Comparison of ENCODE assay signal across 22 cellular contexts in genomic region chr2:222477962-222478608, GRCh38. TPM values are rescaled to one million over a fixed set of nuclear protein-coding genes. Genes with fewer than 3 reads are reported as not detected.
A peak's percentile ranks its signal among the peaks of the same experiment; 100 is the strongest.
DNase-seq lines count a peak whose midpoint lies in the region; ATAC-seq and TF ChIP-seq lines count a peak whose summit lies in the region.
"Had no signal": no experiment of that assay in that cellular context is flagged by ENCODE, and none has a peak within 500 bp of the region (broad histone marks: within the 10 kb centered on the region; RNA-seq: fewer than 3 reads in every experiment).

No MANE protein-coding gene starts in this region.

- BruUV-seq in Calu3 (replicated peaks; lab: Mats Ljungman, UMichigan), result no TSS peak

- H3K9me3 ChIP-seq in iPS-20b (ENCODE audit: insufficient read depth, low read depth, low read length), result no peaks in the 10 kb centered on the region

- peaks cover 2% of the 10 kb centered on the region for H3K4me1 Mint-ChIP-seq in activated naive CD4-positive, alpha-beta T cell treated with anti-CD3 and anti-CD28 coated beads for 36 hours (ENCODE audit: low read depth)
- H3K4me1 Mint-ChIP-seq in WTC11 (peaks cover 10% of the 10 kb centered on the region), type B pancreatic cell (ENCODE audit: unreplicated experiment) (peaks cover 11% of the 10 kb centered on the region), Calu3 (ENCODE audit: low read depth, unreplicated experiment) (no peaks in the 10 kb centered on the region)

- H3K4me3 ChIP-seq in iPS-20b (ENCODE audit: low read length), result peak overlapping the region; percentile 56
- H3K4me3 ChIP-seq: GM12878 had no signal

- no peaks in the 10 kb centered on the region for H3K9me3 Mint-ChIP-seq in activated naive CD4-positive, alpha-beta T cell treated with anti-CD3 and anti-CD28 coated beads for 36 hours
- H3K9me3 Mint-ChIP-seq in WTC11 (no peaks in the 10 kb centered on the region), type B pancreatic cell (no peaks in the 10 kb centered on the region), Calu3 (ENCODE audit: low read depth, unreplicated experiment) (no peaks in the 10 kb centered on the region)
- H3K9me3 Mint-ChIP-seq: CD4-positive, alpha-beta memory T cell had no signal

- H3K4me1 ChIP-seq in iPS-20b (ENCODE audit: insufficient read depth, low read length), result peaks cover 7% of the 10 kb centered on the region

- no peaks in the 10 kb centered on the region for H3K36me3 ChIP-seq in iPS-20b (ENCODE audit: insufficient read depth, low read depth, low read length)

- CTCF ChIA-PET in activated naive CD4-positive, alpha-beta T cell treated with anti-CD3 and anti-CD28 coated beads for 36 hours (lab: Charles Lee), result no interaction called here
- CTCF ChIA-PET in WTC11 (lab: Charles Lee) (interaction anchor here (1.2 kb wide), 2 partner anchors 84 to 160 kb away, joined by 4 read pairs; no protein-coding TSS in a partner anchor), Calu3 (lab: Charles Lee) (no interaction called here)

- no peak overlapping the region for H3K4me3 Mint-ChIP-seq in activated naive CD4-positive, alpha-beta T cell treated with anti-CD3 and anti-CD28 coated beads for 36 hours
- H3K4me3 Mint-ChIP-seq in WTC11 (peak overlapping the region; percentile 42), type B pancreatic cell (no peak overlapping the region), Calu3 (ENCODE audit: low read depth, unreplicated experiment) (no peak overlapping the region)
- H3K4me3 Mint-ChIP-seq: CD4-positive, alpha-beta memory T cell had no signal

- H3K27ac Mint-ChIP-seq in activated naive CD4-positive, alpha-beta T cell treated with anti-CD3 and anti-CD28 coated beads for 36 hours, result peak overlapping the region; percentile 5
- H3K27ac Mint-ChIP-seq in WTC11, result no peak overlapping the region
- peak overlapping the region; percentile 21 for H3K27ac Mint-ChIP-seq in type B pancreatic cell
- no peak overlapping the region for H3K27ac Mint-ChIP-seq in Calu3 (ENCODE audit: unreplicated experiment)

- intact Hi-C loops in activated naive CD4-positive, alpha-beta T cell treated with anti-CD3 and anti-CD28 coated beads for 36 hours (cut with micrococcal nuclease), result no loop called here
- intact Hi-C loops in Calu3 (cut with micrococcal nuclease; ENCODE audit: unreplicated experiment), result no loop called here

- peaks cover 8% of the 10 kb centered on the region for H3K27me3 Mint-ChIP-seq in activated naive CD4-positive, alpha-beta T cell treated with anti-CD3 and anti-CD28 coated beads for 36 hours (ENCODE audit: low read depth)
- H3K27me3 Mint-ChIP-seq in WTC11 (ENCODE audit: low read depth) (peaks cover 96% of the 10 kb centered on the region), type B pancreatic cell (no peaks in the 10 kb centered on the region), Calu3 (ENCODE audit: unreplicated experiment) (no peaks in the 10 kb centered on the region)
- H3K27me3 Mint-ChIP-seq: CD4-positive, alpha-beta memory T cell had no signal

- no peaks in the 10 kb centered on the region for H3K36me3 Mint-ChIP-seq in activated naive CD4-positive, alpha-beta T cell treated with anti-CD3 and anti-CD28 coated beads for 36 hours (ENCODE audit: low read depth)
- H3K36me3 Mint-ChIP-seq in WTC11, result no peaks in the 10 kb centered on the region
- no peaks in the 10 kb centered on the region for H3K36me3 Mint-ChIP-seq in type B pancreatic cell
- peaks cover 13% of the 10 kb centered on the region for H3K36me3 Mint-ChIP-seq in Calu3 (ENCODE audit: insufficient read depth, unreplicated experiment)

- ATAC-seq in WTC11 (peak; percentile 89), HG02678 (IDR thresholded peaks at IDR 0.05; ENCODE audit: unreplicated experiment) (no peak)
- ATAC-seq: GM12878 had no signal

- H3K27me3 ChIP-seq in iPS-20b (ENCODE audit: insufficient read depth, low read length), result peaks cover 60% of the 10 kb centered on the region

- TF ChIP-seq CTCF in WTC11 (IDR thresholded peaks at IDR 0.05) (no peak), type B pancreatic cell (conservative IDR thresholded peaks at IDR 0.05) (no peak), Calu3 (IDR thresholded peaks at IDR 0.05; ENCODE audit: unreplicated experiment) (no peak)

- H3K9ac ChIP-seq in iPS-20b (ENCODE audit: low read depth, low read length), result no peak overlapping the region

- DNase-seq in activated naive CD4-positive, alpha-beta T cell treated with anti-CD3 and anti-CD28 coated beads for 36 hours, result no peak
- DNase-seq in activated naive CD4-positive, alpha-beta T cell treated with anti-CD3 and anti-CD28 coated beads, Interleukin-2, amount 50 U/mL, for 16 hours, result no peak
- DNase-seq in WTC11 (ENCODE audit: low spot score), result no peak
- DNase-seq in type B pancreatic cell (ENCODE audit: extremely low spot score, unreplicated experiment), result no peak
- no peak for DNase-seq in activated effector memory CD4-positive, alpha-beta T cell treated with anti-CD3 and anti-CD28 coated beads, Interleukin-2, amount 50 U/mL, for 16 hours
- DNase-seq in Calu3, result no peak
- DNase-seq: 8988T; CD4-positive, alpha-beta memory T cell; DMS79 treated with DMSO at 0.1 percent for 48 hours; GDM1; KBM-7; NCI-H1048; NCI-H146; NCI-H2081 treated with DMSO at 0.1 percent for 48 hours; NCI-H2227 treated with DMSO at 0.1 percent for 48 hours; NCI-H524 had no signal

- no peak overlapping the region for H3K27ac ChIP-seq in iPS-20b (ENCODE audit: low read length)
- H3K27ac ChIP-seq: HL-60 had no signal

- POLR2A ChIA-PET in WTC11 (lab: Charles Lee), result no interaction called here

TF ChIP-seq in WTC11, 78 proteins besides CTCF, POLR2A, EP300 and RAD21 (continues in another document):
- no peak for TF ChIP-seq ZNF263 (CRISPR knock-in tag; IDR thresholded peaks at IDR 0.05; ENCODE audit: low read depth)
- no peak for TF ChIP-seq CREM (CRISPR knock-in tag; IDR thresholded peaks at IDR 0.05)
- TF ChIP-seq TEAD1 (CRISPR knock-in tag; IDR thresholded peaks at IDR 0.05), result no peak
- TF ChIP-seq ZNF532 (CRISPR knock-in tag; IDR thresholded peaks at IDR 0.05; ENCODE audit: borderline replicate concordance), result no peak
- no peak for TF ChIP-seq E2F1 (CRISPR knock-in tag; IDR thresholded peaks at IDR 0.05)
- no peak for TF ChIP-seq ZNF138 (CRISPR knock-in tag; conservative IDR thresholded peaks at IDR 0.05)
- no peak for TF ChIP-seq ESRRA (CRISPR knock-in tag; IDR thresholded peaks at IDR 0.05; ENCODE audit: borderline replicate concordance)
- no peak for TF ChIP-seq FOXK1 (CRISPR knock-in tag; IDR thresholded peaks at IDR 0.05)
- TF ChIP-seq ETV6 (CRISPR knock-in tag; IDR thresholded peaks at IDR 0.05), result no peak
- no peak for TF ChIP-seq HMGA2 (CRISPR knock-in tag; IDR thresholded peaks at IDR 0.05)

RNA-seq across cellular contexts. Expression of gene SGPP2, which starts 53.7 kb away (rescaled TPM):
- 1 to 10 TPM; 7.0 to 7.1 TPM for total RNA-seq in activated naive CD4-positive, alpha-beta T cell treated with anti-CD3 and anti-CD28 coated beads for 36 hours
- total RNA-seq in WTC11 (2021) (0.07 to 0.11 TPM (median 0.07 TPM) in 3 replicates), type B pancreatic cell (ENCODE audit: low replicate concordance) (7.0 and 22.4 TPM in 2 replicates), Calu3 (2022) (48.8 and 56.9 TPM in 2 replicates)
- total RNA-seq: H4, SK-MEL-5 had no signal

Comparison
In these comparisons a context has a peak if more than half of its experiments do, and no peak if none do; other contexts are left out.
1. H3K27ac Mint-ChIP-seq: peak in activated naive CD4-positive, alpha-beta T cell treated with anti-CD3 and anti-CD28 coated beads for 36 hours (single experiment) and type B pancreatic cell (single experiment); none in WTC11 (single experiment) and Calu3 (single experiment).